In the genomic region with DNA sequence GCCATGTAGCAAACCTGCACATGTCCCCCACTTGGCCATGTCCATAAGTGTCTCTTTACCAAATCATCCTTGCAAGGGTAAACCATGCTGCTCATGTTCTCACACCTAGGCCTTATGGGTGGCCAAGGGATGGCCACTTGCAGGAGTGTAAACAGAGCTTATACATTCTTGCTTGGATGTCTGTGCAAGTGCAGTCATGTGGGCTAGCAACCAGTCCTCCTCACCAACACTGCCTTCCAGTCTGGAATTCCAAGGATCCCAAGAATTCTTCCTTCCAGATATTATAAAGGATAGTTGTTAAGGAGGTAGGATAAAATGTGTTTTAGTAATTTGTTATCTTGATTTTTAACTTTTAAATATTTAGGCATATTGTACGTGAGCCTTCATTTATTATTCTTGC, we compare ENCODE assay signal across 18 cellular contexts. TPM values are rescaled to one million over a fixed set of nuclear protein-coding genes. Genes with fewer than 3 reads are reported as not detected.
DNase-seq lines count a peak whose midpoint lies in the region; ATAC-seq, FAIRE-seq and TF ChIP-seq lines count a peak whose summit lies in the region.
"Had no signal": no experiment of that assay in that cellular context is flagged by ENCODE, and none has a peak within 500 bp of the region (broad histone marks: within the 10 kb centered on the region; RNA-seq: fewer than 3 reads in every experiment).

No MANE protein-coding gene starts in this region.

- DNase-seq in HTR-8/SVneo (ENCODE audit: insufficient read length, low spot score): no peak
- DNase-seq in H1 (ENCODE audit: low read depth in 1 of 2, low spot score in 2 of 2): no peak
- DNase-seq in NCI-H187 (lab: John Stamatoyannopoulos, UW): no peak
- no peak for DNase-seq in activated naive CD4-positive, alpha-beta T cell treated with anti-CD3 and anti-CD28 coated beads, Interleukin-2, amount 50 U/mL, for 16 hours
- no peak for DNase-seq in HCEC 1CT
- DNase-seq: ACHN; CD4-positive, alpha-beta memory T cell; DMS79 treated with DMSO at 0.1 percent for 48 hours; H7; KG1 had no signal

- no peak overlapping the region for H3K23ac ChIP-seq in H1 (ENCODE audit: insufficient read length)

- CTCF ChIA-PET in H1 (lab: Charles Lee; ENCODE audit: partially characterized antibody): no interaction called here

- H3K36me3 ChIP-seq in DOHH2 (ENCODE audit: control insufficient read depth, low read length): no peaks in the 10 kb centered on the region
- no peaks in the 10 kb centered on the region for H3K36me3 ChIP-seq in H1 (ENCODE audit: control insufficient read depth in 2 of 4, insufficient read depth in 4 of 4, low read length in 3 of 4)
- H3K36me3 ChIP-seq in mesodermal cell (ENCODE audit: control insufficient read depth, insufficient read depth, low read length): no peaks in the 10 kb centered on the region

- H3K27ac ChIP-seq in DOHH2 (ENCODE audit: low read depth, low read length): peak overlapping the region; percentile 23; the same call in 1 of the 2 replicates
- no peak overlapping the region for H3K27ac ChIP-seq in H1 (ENCODE audit: low read depth, low read length)
- H3K27ac ChIP-seq in mesodermal cell (ENCODE audit: low read depth, low read length, severe bottlenecking): peak overlapping the region; percentile 54
- H3K27ac ChIP-seq: C4-2B had no signal

- H2BK5ac ChIP-seq in H1 (ENCODE audit: low read depth, low read length): no peak overlapping the region

- no peak overlapping the region for H3K18ac ChIP-seq in H1 (ENCODE audit: extremely low read depth, low read length)

- TF ChIP-seq EP300 in H1 (IDR thresholded peaks at IDR 0.05; ENCODE audit: borderline replicate concordance in 1 of 2, low read depth in 2 of 2, low read length in 2 of 2): no peak

- FAIRE-seq in HTR-8/SVneo (lab: Jason Lieb, UNC) (peak; percentile 44), H1 (lab: Jason Lieb, UNC) (no peak)
- FAIRE-seq: GM12878 had no signal

- H3K79me1 ChIP-seq in H1 (ENCODE audit: low read depth, low read length): no peaks in the 10 kb centered on the region

- no peak overlapping the region for H4K5ac ChIP-seq in H1 (ENCODE audit: insufficient read length, low read depth, low read length)

- no peak for TF ChIP-seq RAD21 in H1 (IDR thresholded peaks at IDR 0.05 in 1 of 2, conservative IDR thresholded peaks at IDR 0.05 in 1 of 2; ENCODE audit: low read depth in 2 of 2, low read length in 2 of 2)

- no peak overlapping the region for H4K91ac ChIP-seq in H1 (replicated peaks; ENCODE audit: insufficient read length, low read length)

- POLR2A ChIA-PET in H1 (lab: Charles Lee; ENCODE audit: partially characterized antibody): no interaction called here

- H4K8ac ChIP-seq in H1 (ENCODE audit: extremely low read depth, insufficient read depth, low read length): no peak overlapping the region

- ATAC-seq in GM19397 (IDR thresholded peaks at IDR 0.05; ENCODE audit: unreplicated experiment): no peak
- ATAC-seq: GM12878 had no signal

- TF ChIP-seq POLR2A in H1 (IDR thresholded peaks at IDR 0.05; ENCODE audit: control extremely low read depth in 1 of 2, low read depth in 2 of 2, low read length in 2 of 2): no peak

- no peaks in the 10 kb centered on the region for H3K79me2 ChIP-seq in DOHH2 (ENCODE audit: control insufficient read depth, low read length)
- H3K79me2 ChIP-seq in H1 (ENCODE audit: control insufficient read depth in 1 of 2, insufficient read depth in 2 of 2, low read length in 2 of 2): no peaks in the 10 kb centered on the region

- TF ChIP-seq CTCF in DOHH2 (IDR thresholded peaks at IDR 0.05; ENCODE audit: low read depth, low read length, poor library complexity, severe bottlenecking) (no peak), H1 (IDR thresholded peaks at IDR 0.05; ENCODE audit: control extremely low read depth in 1 of 3, insufficient read depth in 1 of 3, low read depth in 1 of 3, low read length in 3 of 3) (no peak)

- no peaks in the 10 kb centered on the region for H3F3A ChIP-seq in DOHH2 (ENCODE audit: control insufficient read depth, insufficient read depth)

- H3K4me1 ChIP-seq in DOHH2 (ENCODE audit: control insufficient read depth, low read length) (peaks cover 13% of the 10 kb centered on the region), H1 (replicated peaks in 1 of 4; ENCODE audit: control insufficient read depth in 3 of 4, insufficient read depth in 4 of 4, low read length in 3 of 4) (0 out of 7 replicates have a peak, but pooled peaks cover 0 to 5% (median 0%) of the 10 kb centered on the region in 4 experiments), mesodermal cell (ENCODE audit: control insufficient read depth, insufficient read depth, low read length, poor library complexity, severe bottlenecking) (peaks cover 5% of the 10 kb centered on the region)

- no peak overlapping the region for H3K4ac ChIP-seq in H1 (replicated peaks; ENCODE audit: insufficient read length, low read depth, low read length)

- H2BK15ac ChIP-seq in H1 (ENCODE audit: low read length): no peak overlapping the region

- no peaks in the 10 kb centered on the region for H4K20me1 ChIP-seq in DOHH2 (ENCODE audit: control insufficient read depth, insufficient read depth, low read depth, low read length)
- no peaks in the 10 kb centered on the region for H4K20me1 ChIP-seq in H1 (replicated peaks in 1 of 2; ENCODE audit: control insufficient read depth in 1 of 2, insufficient read depth in 2 of 2, low read length in 2 of 2)

- no peaks in the 10 kb centered on the region for H3K23me2 ChIP-seq in H1 (ENCODE audit: low read depth, low read length)

- H3K56ac ChIP-seq in H1 (replicated peaks; ENCODE audit: insufficient read length, low read depth, low read length): no peak overlapping the region

- no peaks in the 10 kb centered on the region for H3K9me3 ChIP-seq in DOHH2 (ENCODE audit: control insufficient read depth, insufficient read depth, low read length)
- no peaks in the 10 kb centered on the region for H3K9me3 ChIP-seq in H1 (ENCODE audit: insufficient read depth in 2 of 2, low read depth in 1 of 2, low read length in 1 of 2)
- no peaks in the 10 kb centered on the region for H3K9me3 ChIP-seq in mesodermal cell (ENCODE audit: control insufficient read depth, low read length)

- no peak overlapping the region for H2BK12ac ChIP-seq in H1 (ENCODE audit: low read depth, low read length)

- H3K4me3 ChIP-seq in DOHH2 (ENCODE audit: low read length) (peak overlapping the region; percentile 36; the same call in 1 of the 2 replicates), H1 (ENCODE audit: extremely low read depth in 1 of 4, insufficient read depth in 2 of 4, low read depth in 3 of 4, low read length in 4 of 4) (no peak overlapping the region), mesodermal cell (ENCODE audit: extremely low read depth, insufficient read depth, low read length, poor library complexity, severe bottlenecking) (no peak overlapping the region)
- H3K4me3 ChIP-seq: GM12878 had no signal

- WGBS in H1 (ENCODE audit: extremely low coverage in 1 of 2, insufficient coverage in 1 of 2, insufficient read length in 1 of 2, insufficient replicate concordance in 2 of 2, low coverage in 1 of 2, low lambda C conversion rate in 2 of 2, missing lambda C conversion rate in 1 of 2), 2 experiments: 83% methylated on average over 1 of the region's 1 CpG; no CpG with 5 or more reads in 1 of the 2 experiments
- WGBS in mesodermal cell (ENCODE audit: insufficient coverage in 2 of 2), 2 experiments: 100% methylated on average over 1 of the region's 1 CpG; no CpG with 5 or more reads in 1 of the 2 experiments

- H2BK20ac ChIP-seq in H1 (ENCODE audit: low read length): no peak overlapping the region

- H2AFZ ChIP-seq in H1 (ENCODE audit: low read length): no peak overlapping the region

- no peak overlapping the region for H3K9ac ChIP-seq in H1 (replicated peaks in 1 of 4; ENCODE audit: extremely low read depth in 1 of 4, low read depth in 3 of 4, low read length in 3 of 4)

- H2AK5ac ChIP-seq in H1 (ENCODE audit: low read depth, low read length): no peak overlapping the region

- H3K4me2 ChIP-seq in DOHH2 (ENCODE audit: low read length) (peak overlapping the region; percentile 57), H1 (ENCODE audit: insufficient read depth in 1 of 2, low read depth in 2 of 2, low read length in 2 of 2) (no peak overlapping the region)

- no peak overlapping the region for H3K14ac ChIP-seq in H1 (ENCODE audit: insufficient read length)

- no peaks in the 10 kb centered on the region for H3K27me3 ChIP-seq in DOHH2 (ENCODE audit: control insufficient read depth, low read length)
- no peaks in the 10 kb centered on the region for H3K27me3 ChIP-seq in H1 (replicated peaks in 1 of 4; ENCODE audit: control insufficient read depth in 3 of 4, extremely low read depth in 1 of 4, insufficient read depth in 3 of 4, low read length in 3 of 4)

- no peak overlapping the region for H2BK120ac ChIP-seq in H1 (replicated peaks; ENCODE audit: low read depth, low read length)

- no peaks in the 10 kb centered on the region for H3K9me2 ChIP-seq in DOHH2 (replicated peaks; ENCODE audit: control insufficient read depth, low read length)

TF ChIP-seq in H1, 55 proteins besides CTCF, POLR2A, EP300 and RAD21:
- TF ChIP-seq CEBPB (IDR thresholded peaks at IDR 0.05; ENCODE audit: low read depth, low read length) (no peak), TEAD4 (IDR thresholded peaks at IDR 0.05; ENCODE audit: low read depth, low read length) (peak; percentile 65; the same call in 1 of the 2 replicates)

RNA-seq across cellular contexts. Expression of a gene that starts 13.9 kb away (rescaled TPM):
- 0.27 TPM in 1 of 2 replicates, not detected in the other for total RNA-seq in H1 (2021; fragmentation: NEBNext Ultra II Directional; extraction: Animal tissue kit (Norgen Biotek cat#: 25700))
- 0.14 TPM in 1 of 2 replicates, not detected in the other for polyA plus RNA-seq in H1 (2011; rRNA removed)
- not detected for polyA plus RNA-seq in H1 (2011; cell fraction: cytosol; rRNA removed)
- 0.13 TPM for polyA plus RNA-seq in H1 (2011; cell fraction: nucleus; rRNA removed)
- polyA plus RNA-seq in H1 (2012, experiment 1 of 2): not detected in 4 replicates
- not detected for polyA plus RNA-seq in H1 (2012, experiment 2 of 2)
- polyA plus RNA-seq in H1 (2013, experiment 1 of 2): not detected
- polyA plus RNA-seq in H1 (2013, experiment 2 of 2): 0.06 TPM
- 0.78 and 2.8 TPM in 2 replicates for polyA minus RNA-seq in H1 (2011; rRNA and poly(A)+ RNA removed)
- polyA minus RNA-seq in H1 (2011; cell fraction: cytosol; rRNA and poly(A)+ RNA removed): not detected
- 3.4 TPM for polyA minus RNA-seq in H1 (2011; cell fraction: nucleus; rRNA and poly(A)+ RNA removed)
- polyA plus RNA-seq in mesodermal cell (2013, experiment 1 of 2): not detected
- polyA plus RNA-seq in mesodermal cell (2013, experiment 2 of 2): not detected
- total RNA-seq: A172; CD4-positive, alpha-beta memory T cell; GM12878; HT-29 had no signal
- polyA plus RNA-seq: CD4-positive, alpha-beta memory T cell; GM12878; IgD-negative memory B cell had no signal

RNA-seq across cellular contexts. Expression of a gene that starts 47.8 kb away (rescaled TPM):
- total RNA-seq in H1 (2021; fragmentation: NEBNext Ultra II Directional; extraction: Animal tissue kit (Norgen Biotek cat#: 25700)): not detected in 2 replicates
- polyA plus RNA-seq in H1 (2011; rRNA removed): 0.06 and 0.08 TPM in 2 replicates
- polyA plus RNA-seq in H1 (2011; cell fraction: cytosol; rRNA removed): not detected
- 0.10 TPM for polyA plus RNA-seq in H1 (2011; cell fraction: nucleus; rRNA removed)
- not detected in 4 replicates for polyA plus RNA-seq in H1 (2012, experiment 1 of 2)
- polyA plus RNA-seq in H1 (2012, experiment 2 of 2): not detected
- not detected for polyA plus RNA-seq in H1 (2013, experiment 1 of 2)
- polyA plus RNA-seq in H1 (2013, experiment 2 of 2): 0.04 TPM
- polyA minus RNA-seq in H1 (2011; rRNA and poly(A)+ RNA removed): 0.76 and 0.83 TPM in 2 replicates
- not detected for polyA minus RNA-seq in H1 (2011; cell fraction: cytosol; rRNA and poly(A)+ RNA removed)
- polyA minus RNA-seq in H1 (2011; cell fraction: nucleus; rRNA and poly(A)+ RNA removed): 4.5 TPM
- polyA plus RNA-seq in mesodermal cell (2013, experiment 1 of 2): not detected
- not detected for polyA plus RNA-seq in mesodermal cell (2013, experiment 2 of 2)
- total RNA-seq: A172; CD4-positive, alpha-beta memory T cell; GM12878; H7; HT-29 had no signal
- polyA plus RNA-seq: CD4-positive, alpha-beta memory T cell; GM12878; IgD-negative memory B cell had no signal
